7 cellular contexts compared by ENCODE assay signal in the genomic region with DNA sequence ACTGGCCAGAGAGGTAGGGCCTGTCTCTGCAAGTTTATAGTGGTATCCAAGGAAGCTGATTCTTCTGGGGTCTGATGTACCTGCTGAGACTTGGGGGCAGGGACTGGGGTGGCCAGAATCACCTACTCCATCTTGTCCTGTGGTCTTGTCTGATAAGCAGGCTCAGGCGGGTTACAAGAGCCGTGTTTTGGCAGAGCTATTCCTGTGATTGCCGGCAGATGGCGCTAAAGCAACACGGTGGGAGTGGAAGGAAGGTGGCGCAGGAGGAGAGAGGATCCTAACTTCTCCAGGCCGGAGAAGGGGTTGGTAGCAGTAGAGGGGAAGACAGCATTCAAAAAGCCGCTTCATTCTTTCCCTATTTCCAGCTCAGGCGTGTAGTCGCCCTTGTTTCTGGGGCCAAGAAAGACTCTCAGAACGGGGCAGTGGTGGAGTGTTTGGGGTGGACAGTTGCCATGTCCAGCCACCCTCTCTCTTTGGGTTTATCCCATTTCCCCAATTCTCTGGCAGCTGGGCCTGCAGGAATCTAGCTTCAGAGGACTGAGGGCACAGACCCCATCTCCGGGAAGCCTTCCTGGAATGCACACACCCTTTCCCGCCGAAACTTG. TPM values are rescaled to one million over a fixed set of nuclear protein-coding genes. Genes with fewer than 3 reads are reported as not detected.
DNase-seq lines count a peak whose midpoint lies in the region; ATAC-seq, FAIRE-seq and TF ChIP-seq lines count a peak whose summit lies in the region.

No MANE protein-coding gene starts in this region.

- no peak for TF ChIP-seq EP300 in gastroesophageal sphincter (IDR thresholded peaks at IDR 0.05)
- TF ChIP-seq EP300 in tibial nerve (IDR thresholded peaks at IDR 0.05) = no peak

- intact Hi-C loops in pancreas (cut with DNase I) = loop anchor here in 2 of 3 donors (2.0 to 10.0 kb wide), 3 partner anchors 69 to 117 kb away; no protein-coding TSS in a partner anchor

- no peak for TF ChIP-seq POLR2A in gastroesophageal sphincter (IDR thresholded peaks at IDR 0.05)
- no peak for TF ChIP-seq POLR2A in tibial nerve (IDR thresholded peaks at IDR 0.05)

- H3K4me3 ChIP-seq in GM12875 (ENCODE audit: low read depth, low read length) (no peak overlapping the region), Loucy (ENCODE audit: low read length, poor library complexity, severe bottlenecking) (peak overlapping the region; percentile 19), SJCRH30 (no peak overlapping the region), gastroesophageal sphincter (no peak overlapping the region), pancreas (no peak overlapping the region), tibial nerve (no peak overlapping the region)

- peak; percentile 68 to 89 for DNase-seq in SJCRH30
- DNase-seq in activated effector memory CD4-positive, alpha-beta T cell treated with anti-CD3 and anti-CD28 coated beads, Interleukin-2, amount 50 U/mL, for 16 hours = peak; percentile 92
- DNase-seq in pancreas = peak; percentile 66 to 94 (median 87)
- peak; percentile 70 to 87 for DNase-seq in tibial nerve (ENCODE audit: low spot score in 2 of 2)

- no peak for FAIRE-seq in pancreas (lab: Jason Lieb, UNC)

- no peaks in the 10 kb centered on the region for H3K9me3 ChIP-seq in Loucy (ENCODE audit: insufficient read depth, low read depth, low read length)
- no peaks in the 10 kb centered on the region for H3K9me3 ChIP-seq in SJCRH30 (replicated peaks)
- H3K9me3 ChIP-seq in gastroesophageal sphincter = no peaks in the 10 kb centered on the region
- no peaks in the 10 kb centered on the region for H3K9me3 ChIP-seq in pancreas
- no peaks in the 10 kb centered on the region for H3K9me3 ChIP-seq in tibial nerve

- peaks cover 6% of the 10 kb centered on the region for H3K4me1 ChIP-seq in Loucy (ENCODE audit: insufficient read depth, low read length, poor library complexity, severe bottlenecking)
- H3K4me1 ChIP-seq in SJCRH30 = peaks cover 7% of the 10 kb centered on the region
- peaks cover 0 to 24% (median 6%) of the 10 kb centered on the region in 3 donors for H3K4me1 ChIP-seq in gastroesophageal sphincter
- H3K4me1 ChIP-seq in pancreas = peaks cover 17 to 18% (median 18%) of the 10 kb centered on the region in 3 donors
- H3K4me1 ChIP-seq in tibial nerve = peaks cover 0 to 20% (median 11%) of the 10 kb centered on the region in 4 donors

- H3K4me2 ChIP-seq in Loucy (ENCODE audit: low read depth, low read length, poor library complexity, severe bottlenecking) = peak overlapping the region; percentile 45

- H3K27me3 ChIP-seq in Loucy (ENCODE audit: insufficient read depth, low read length, poor library complexity, severe bottlenecking) = no peaks in the 10 kb centered on the region
- H3K27me3 ChIP-seq in SJCRH30 = no peaks in the 10 kb centered on the region
- H3K27me3 ChIP-seq in gastroesophageal sphincter = no peaks in the 10 kb centered on the region
- no peaks in the 10 kb centered on the region for H3K27me3 ChIP-seq in pancreas
- H3K27me3 ChIP-seq in tibial nerve = no peaks in the 10 kb centered on the region

- H3K36me3 ChIP-seq in Loucy (ENCODE audit: insufficient read depth, low read length) (no peaks in the 10 kb centered on the region), SJCRH30 (no peaks in the 10 kb centered on the region), gastroesophageal sphincter (no peaks in the 10 kb centered on the region), pancreas (no peaks in the 10 kb centered on the region), tibial nerve (no peaks in the 10 kb centered on the region)

- TF ChIP-seq CTCF in GM12875 (IDR thresholded peaks at IDR 0.05; ENCODE audit: borderline replicate concordance, insufficient read depth, low read depth, low read length) (peak; percentile 99), Loucy (conservative IDR thresholded peaks at IDR 0.05; ENCODE audit: low read length) (peak; percentile 100), gastroesophageal sphincter (IDR thresholded peaks at IDR 0.05) (peak in 3 of 4 experiments; percentile 96 to 100 (median 97)), pancreas (IDR thresholded peaks at IDR 0.05) (peak; percentile 95 to 98 (median 97)), tibial nerve (IDR thresholded peaks at IDR 0.05) (peak; percentile 94 to 99 (median 97))

- H3K9me2 ChIP-seq in Loucy (replicated peaks; ENCODE audit: low read depth, low read length) = no peaks in the 10 kb centered on the region

- no peaks in the 10 kb centered on the region for H4K20me1 ChIP-seq in Loucy (ENCODE audit: insufficient read depth, low read length, poor library complexity, severe bottlenecking)

- peak overlapping the region; percentile 87 for H2AFZ ChIP-seq in Loucy (ENCODE audit: low read length)

- peak; percentile 85 for ATAC-seq in gastroesophageal sphincter
- peak in 3 of 4 donors; percentile 62 to 71 (median 64) for ATAC-seq in pancreas

- H3F3A ChIP-seq in Loucy (ENCODE audit: low read depth) = no peaks in the 10 kb centered on the region

- 25% methylated on average over 7 of the region's 14 CpGs; no CpG with 5 or more reads in 1 of the 2 donors for WGBS in gastroesophageal sphincter (ENCODE audit: low coverage in 1 of 2), 2 donors
- WGBS in pancreas, 2 donors = 17 to 18% methylated on average over 14 of the region's 14 CpGs
- WGBS in tibial nerve, 2 donors = 12 to 16% methylated on average over 14 of the region's 14 CpGs

- peak overlapping the region; percentile 17 for H3K9ac ChIP-seq in Loucy (ENCODE audit: low read depth, low read length, poor library complexity, severe bottlenecking)

- no peaks in the 10 kb centered on the region for H3K79me2 ChIP-seq in Loucy (ENCODE audit: insufficient read depth, low read length)

- no peak overlapping the region for H3K27ac ChIP-seq in SJCRH30
- no peak overlapping the region for H3K27ac ChIP-seq in gastroesophageal sphincter
- no peak overlapping the region for H3K27ac ChIP-seq in pancreas
- H3K27ac ChIP-seq in tibial nerve = no peak overlapping the region

RNA-seq across cellular contexts. Expression of a gene that starts 15.1 kb away (rescaled TPM):
- total RNA-seq in SJCRH30 (2014; rRNA removed; shearing (Covaris generic)) = not detected in 2 replicates
- total RNA-seq in gastroesophageal sphincter (under 1 TPM in 3 of 4 donors, not detected in 1; 0.16 to 0.89 (median 0.27) TPM), pancreas (under 1 TPM in 5 of 6 donors, not detected in 1; 0.06 to 0.15 (median 0.09) TPM), tibial nerve (not detected)
- polyA plus RNA-seq in pancreas = under 1 TPM; 0.14 to 0.19 TPM

RNA-seq across cellular contexts. Expression of a gene that starts 25.3 kb away (rescaled TPM):
- total RNA-seq in SJCRH30 (2014; rRNA removed; shearing (Covaris generic)) = 106 and 109 TPM in 2 replicates
- total RNA-seq in gastroesophageal sphincter = 100 to 1,000 TPM in 1 of 4 donors, 10 to 100 TPM in 3; 66.9 to 144 (median 80.2) TPM
- 100 to 1,000 TPM in 1 of 6 donors, 10 to 100 TPM in 5; 68.8 to 331 (median 75.1) TPM for total RNA-seq in pancreas
- polyA plus RNA-seq in pancreas = 100 to 1,000 TPM in 1 of 2 donors, 10 to 100 TPM in 1; 66.9 to 116 TPM
- 100 to 1,000 TPM; 108 to 148 (median 133) TPM for total RNA-seq in tibial nerve
